In the genomic region with DNA sequence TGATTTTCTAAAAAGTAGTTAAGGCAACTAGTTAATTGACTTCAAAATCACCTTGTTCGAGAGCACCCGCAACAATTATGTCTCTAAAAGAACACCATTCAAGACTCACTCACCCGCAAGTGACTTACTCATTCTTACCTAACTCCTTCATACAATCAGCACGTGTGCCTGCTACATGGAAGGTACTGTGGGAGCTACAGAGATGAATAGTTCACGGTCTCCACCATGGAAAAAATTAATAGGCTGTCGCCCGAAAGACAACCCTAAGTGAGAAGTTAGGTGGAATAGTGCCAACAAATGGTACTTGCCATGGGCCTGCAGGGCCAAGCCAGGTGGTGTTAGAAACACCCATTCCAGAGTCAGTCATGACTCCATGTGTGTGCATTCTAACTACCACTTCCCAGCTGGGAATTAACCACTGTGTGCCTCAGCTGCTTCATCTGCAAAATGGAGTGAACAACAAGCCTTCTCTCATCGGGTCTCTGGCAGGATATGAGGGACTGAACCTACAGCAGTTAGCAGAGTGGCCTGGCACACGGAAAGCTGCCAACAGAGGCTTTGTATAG, we compare ENCODE assay signal across 23 cellular contexts. TPM values are rescaled to one million over a fixed set of nuclear protein-coding genes. Genes with fewer than 3 reads are reported as not detected.
DNase-seq lines count a peak whose midpoint lies in the region; ATAC-seq and TF ChIP-seq lines count a peak whose summit lies in the region.
"Had no signal": no experiment of that assay in that cellular context is flagged by ENCODE, and none has a peak within 500 bp of the region (broad histone marks: within the 10 kb centered on the region; RNA-seq: fewer than 3 reads in every experiment).

No MANE protein-coding gene starts in this region.

- DNase-seq in activated naive CD4-positive, alpha-beta T cell treated with anti-CD3 and anti-CD28 coated beads for 36 hours, result peak; percentile 64
- DNase-seq in activated naive CD4-positive, alpha-beta T cell (lab: John Stamatoyannopoulos, UW), result no peak
- no peak for DNase-seq in activated T-helper 1 cell treated with anti-CD3 and anti-CD28 coated beads, Interleukin-12 subunit alpha, Interleukin-12 subunit beta, Interleukin-2, Interleukin-4 antibody, amounts not matched to agents 30 ng/mL and 10 ng/mL and 1 ng/mL, durations not matched to agents 14 hours and 24 hours and 36 hours (ENCODE audit: low spot score)
- DNase-seq in naive thymus-derived CD4-positive, alpha-beta T cell, result no peak
- DNase-seq in stimulated activated effector memory CD8-positive, alpha-beta T cell treated with anti-CD3 and anti-CD28 coated beads, Interleukin-12 subunit alpha, Interleukin-12 subunit beta, amount 100 ng/mL, for 72 hours (ENCODE audit: low spot score in 2 of 2), result no peak
- DNase-seq in MG63 (no peak), testis (no peak), Kasumi-1 (lab: John Stamatoyannopoulos, UW) (no peak)
- DNase-seq: brain microvascular endothelial cell, EL, H9, head of caudate nucleus, KBM-7, left colon, NCI-H1436 treated with DMSO at 0.1 percent for 48 hours, NCI-H510A treated with DMSO at 0.1 percent for 48 hours, SHP77 treated with DMSO at 0.1 percent for 48 hours, SW 1271 had no signal

- peak overlapping the region; percentile 68 for H3K27ac Mint-ChIP-seq in activated naive CD4-positive, alpha-beta T cell treated with anti-CD3 and anti-CD28 coated beads for 36 hours
- H3K27ac Mint-ChIP-seq in activated T-helper 1 cell treated with anti-CD3 and anti-CD28 coated beads, Interleukin-12 subunit alpha, Interleukin-12 subunit beta, Interleukin-2, Interleukin-4 antibody, amounts not matched to agents 30 ng/mL and 10 ng/mL and 1 ng/mL, durations not matched to agents 14 hours and 24 hours and 36 hours, result peak overlapping the region; percentile 88
- H3K27ac Mint-ChIP-seq in naive thymus-derived CD4-positive, alpha-beta T cell, result peak overlapping the region in 5 of 9 donors; percentile 3 to 76 (median 47)
- peak overlapping the region; percentile 2 for H3K27ac Mint-ChIP-seq in stimulated activated effector memory CD8-positive, alpha-beta T cell treated with anti-CD3 and anti-CD28 coated beads, Interleukin-12 subunit alpha, Interleukin-12 subunit beta, amount 100 ng/mL, for 72 hours
- H3K27ac Mint-ChIP-seq: memory B cell, type B pancreatic cell had no signal

- H3K4me3 Mint-ChIP-seq in activated naive CD4-positive, alpha-beta T cell treated with anti-CD3 and anti-CD28 coated beads for 36 hours, result no peak overlapping the region
- peak overlapping the region; percentile 55 for H3K4me3 Mint-ChIP-seq in activated T-helper 1 cell treated with anti-CD3 and anti-CD28 coated beads, Interleukin-12 subunit alpha, Interleukin-12 subunit beta, Interleukin-2, Interleukin-4 antibody, amounts not matched to agents 30 ng/mL and 10 ng/mL and 1 ng/mL, durations not matched to agents 14 hours and 24 hours and 36 hours
- H3K4me3 Mint-ChIP-seq in naive thymus-derived CD4-positive, alpha-beta T cell, result peak overlapping the region in 4 of 10 donors; percentile 2 to 43 (median 19)
- peak overlapping the region; percentile 9 for H3K4me3 Mint-ChIP-seq in stimulated activated effector memory CD8-positive, alpha-beta T cell treated with anti-CD3 and anti-CD28 coated beads, Interleukin-12 subunit alpha, Interleukin-12 subunit beta, amount 100 ng/mL, for 72 hours
- H3K4me3 Mint-ChIP-seq: H9, memory B cell had no signal

- POLR2A ChIA-PET in naive thymus-derived CD4-positive, alpha-beta T cell (lab: Charles Lee), result interaction anchor here (1.5 kb wide), 1 partner anchor 9 kb away, joined by 4 read pairs; no protein-coding TSS in a partner anchor

- peaks cover 67% of the 10 kb centered on the region for H3K36me3 Mint-ChIP-seq in activated naive CD4-positive, alpha-beta T cell treated with anti-CD3 and anti-CD28 coated beads for 36 hours (ENCODE audit: low read depth)
- H3K36me3 Mint-ChIP-seq in activated T-helper 1 cell treated with anti-CD3 and anti-CD28 coated beads, Interleukin-12 subunit alpha, Interleukin-12 subunit beta, Interleukin-2, Interleukin-4 antibody, amounts not matched to agents 30 ng/mL and 10 ng/mL and 1 ng/mL, durations not matched to agents 14 hours and 24 hours and 36 hours (ENCODE audit: low read depth), result peaks cover 80% of the 10 kb centered on the region
- H3K36me3 Mint-ChIP-seq in naive thymus-derived CD4-positive, alpha-beta T cell, result peaks cover 20 to 64% (median 50%) of the 10 kb centered on the region in 5 donors
- peaks cover 90% of the 10 kb centered on the region for H3K36me3 Mint-ChIP-seq in stimulated activated effector memory CD8-positive, alpha-beta T cell treated with anti-CD3 and anti-CD28 coated beads, Interleukin-12 subunit alpha, Interleukin-12 subunit beta, amount 100 ng/mL, for 72 hours

- no peak for ATAC-seq in naive thymus-derived CD4-positive, alpha-beta T cell
- ATAC-seq in stimulated activated effector memory CD8-positive, alpha-beta T cell treated with anti-CD3 and anti-CD28 coated beads, Interleukin-12 subunit alpha, Interleukin-12 subunit beta, amount 100 ng/mL, for 72 hours, result peak; percentile 77
- ATAC-seq: left colon, Panc1 had no signal

- peaks cover 69% of the 10 kb centered on the region for H3K4me1 Mint-ChIP-seq in activated naive CD4-positive, alpha-beta T cell treated with anti-CD3 and anti-CD28 coated beads for 36 hours (ENCODE audit: low read depth)
- H3K4me1 Mint-ChIP-seq in activated T-helper 1 cell treated with anti-CD3 and anti-CD28 coated beads, Interleukin-12 subunit alpha, Interleukin-12 subunit beta, Interleukin-2, Interleukin-4 antibody, amounts not matched to agents 30 ng/mL and 10 ng/mL and 1 ng/mL, durations not matched to agents 14 hours and 24 hours and 36 hours (ENCODE audit: low read depth), result peaks cover 83% of the 10 kb centered on the region
- peaks cover 49 to 95% (median 82%) of the 10 kb centered on the region in 7 donors for H3K4me1 Mint-ChIP-seq in naive thymus-derived CD4-positive, alpha-beta T cell
- peaks cover 81% of the 10 kb centered on the region for H3K4me1 Mint-ChIP-seq in stimulated activated effector memory CD8-positive, alpha-beta T cell treated with anti-CD3 and anti-CD28 coated beads, Interleukin-12 subunit alpha, Interleukin-12 subunit beta, amount 100 ng/mL, for 72 hours

- no peak overlapping the region for H3K27ac ChIP-seq in naive thymus-derived CD4-positive, alpha-beta T cell (ENCODE audit: low read depth, low read length)
- H3K27ac ChIP-seq in testis, result no peak overlapping the region
- H3K27ac ChIP-seq: brain microvascular endothelial cell, epithelial cell of prostate had no signal

- no peaks in the 10 kb centered on the region for H3K27me3 Mint-ChIP-seq in activated naive CD4-positive, alpha-beta T cell treated with anti-CD3 and anti-CD28 coated beads for 36 hours (ENCODE audit: low read depth)
- no peaks in the 10 kb centered on the region for H3K27me3 Mint-ChIP-seq in activated T-helper 1 cell treated with anti-CD3 and anti-CD28 coated beads, Interleukin-12 subunit alpha, Interleukin-12 subunit beta, Interleukin-2, Interleukin-4 antibody, amounts not matched to agents 30 ng/mL and 10 ng/mL and 1 ng/mL, durations not matched to agents 14 hours and 24 hours and 36 hours (ENCODE audit: insufficient read depth)
- no peaks in the 10 kb centered on the region for H3K27me3 Mint-ChIP-seq in naive thymus-derived CD4-positive, alpha-beta T cell
- H3K27me3 Mint-ChIP-seq: memory B cell, type B pancreatic cell had no signal

- no peaks in the 10 kb centered on the region for H3K27me3 ChIP-seq in naive thymus-derived CD4-positive, alpha-beta T cell (ENCODE audit: control insufficient read depth in 2 of 2, insufficient read depth in 2 of 2, low read length in 2 of 2)
- H3K27me3 ChIP-seq in MG63 (no peaks in the 10 kb centered on the region), testis (no peaks in the 10 kb centered on the region)
- H3K27me3 ChIP-seq: brain microvascular endothelial cell had no signal

- 92 to 96% methylated on average over 9 of the region's 9 CpGs for WGBS in testis, 2 donors

- H3K36me3 ChIP-seq in naive thymus-derived CD4-positive, alpha-beta T cell (ENCODE audit: control insufficient read depth in 2 of 3, insufficient read depth in 3 of 3, low read length in 3 of 3), result peaks cover 5 to 81% (median 12%) of the 10 kb centered on the region in 3 experiments
- H3K36me3 ChIP-seq in MG63 (no peaks in the 10 kb centered on the region), testis (ENCODE audit: low read depth, missing control alignments) (no peaks in the 10 kb centered on the region)

- TF ChIP-seq CTCF in testis (IDR thresholded peaks at IDR 0.05), result no peak

- CTCF ChIA-PET in activated naive CD4-positive, alpha-beta T cell treated with anti-CD3 and anti-CD28 coated beads for 36 hours (lab: Charles Lee), result no interaction called here
- CTCF ChIA-PET in naive thymus-derived CD4-positive, alpha-beta T cell (lab: Charles Lee), result no interaction called here

- no peak for TF ChIP-seq POLR2A in testis (IDR thresholded peaks at IDR 0.05)

- intact Hi-C loops in activated naive CD4-positive, alpha-beta T cell treated with anti-CD3 and anti-CD28 coated beads for 36 hours (cut with micrococcal nuclease), result loop anchor here (1.0 kb wide), 3 partner anchors 8 to 112 kb away; no protein-coding TSS in a partner anchor
- intact Hi-C loops in activated T-helper 1 cell treated with anti-CD3 and anti-CD28 coated beads, Interleukin-12 subunit alpha, Interleukin-12 subunit beta, Interleukin-2, Interleukin-4 antibody, amounts not matched to agents 30 ng/mL and 10 ng/mL and 1 ng/mL, durations not matched to agents 14 hours and 24 hours and 36 hours (cut with micrococcal nuclease), result loop anchor here (1.0 to 2.0 kb wide), 3 partner anchors 8 to 198 kb away; a partner anchor contains a TSS
- intact Hi-C loops in naive thymus-derived CD4-positive, alpha-beta T cell (cut with micrococcal nuclease), result no loop called here
- intact Hi-C loops in testis (cut with DNase I; ENCODE audit: low total_unique reads), result no loop called here

- no peaks in the 10 kb centered on the region for H3K9me3 ChIP-seq in naive thymus-derived CD4-positive, alpha-beta T cell (ENCODE audit: control insufficient read depth in 2 of 3, low read length in 3 of 3)
- no peaks in the 10 kb centered on the region for H3K9me3 ChIP-seq in MG63
- no peaks in the 10 kb centered on the region for H3K9me3 ChIP-seq in testis

- H3K9me3 Mint-ChIP-seq in activated naive CD4-positive, alpha-beta T cell treated with anti-CD3 and anti-CD28 coated beads for 36 hours, result no peaks in the 10 kb centered on the region
- H3K9me3 Mint-ChIP-seq in activated T-helper 1 cell treated with anti-CD3 and anti-CD28 coated beads, Interleukin-12 subunit alpha, Interleukin-12 subunit beta, Interleukin-2, Interleukin-4 antibody, amounts not matched to agents 30 ng/mL and 10 ng/mL and 1 ng/mL, durations not matched to agents 14 hours and 24 hours and 36 hours, result no peaks in the 10 kb centered on the region
- no peaks in the 10 kb centered on the region for H3K9me3 Mint-ChIP-seq in naive thymus-derived CD4-positive, alpha-beta T cell
- H3K9me3 Mint-ChIP-seq in stimulated activated effector memory CD8-positive, alpha-beta T cell treated with anti-CD3 and anti-CD28 coated beads, Interleukin-12 subunit alpha, Interleukin-12 subunit beta, amount 100 ng/mL, for 72 hours, result no peaks in the 10 kb centered on the region
- H3K9me3 Mint-ChIP-seq: H9, memory B cell, type B pancreatic cell had no signal

- H3K4me1 ChIP-seq in naive thymus-derived CD4-positive, alpha-beta T cell (ENCODE audit: control insufficient read depth in 2 of 2, insufficient read depth in 2 of 2, low read length in 2 of 2), result peaks cover 11 to 13% of the 10 kb centered on the region in 2 donors
- H3K4me1 ChIP-seq in testis, result peaks cover 56% of the 10 kb centered on the region

- no peak overlapping the region for H3K4me3 ChIP-seq in naive thymus-derived CD4-positive, alpha-beta T cell (ENCODE audit: low read length)
- H3K4me3 ChIP-seq in MG63 (no peak overlapping the region), testis (no peak overlapping the region)
- H3K4me3 ChIP-seq: smooth muscle cell had no signal

RNA-seq across cellular contexts. Expression of a gene that starts 7.1 kb away (rescaled TPM):
- total RNA-seq in activated naive CD4-positive, alpha-beta T cell treated with anti-CD3 and anti-CD28 coated beads for 36 hours, result 10 to 100 TPM; 55.0 to 58.3 TPM
- total RNA-seq in activated T-helper 1 cell treated with anti-CD3 and anti-CD28 coated beads, Interleukin-12 subunit alpha, Interleukin-12 subunit beta, Interleukin-2, Interleukin-4 antibody, amounts not matched to agents 30 ng/mL and 10 ng/mL and 1 ng/mL, durations not matched to agents 14 hours and 24 hours and 36 hours, result 98.0 and 110 TPM in 2 replicates
- total RNA-seq in naive thymus-derived CD4-positive, alpha-beta T cell, result 100 to 1,000 TPM in 2 of 5 experiments, 10 to 100 TPM in 3; 69.4 to 124 (median 98.1) TPM
- polyA plus RNA-seq in naive thymus-derived CD4-positive, alpha-beta T cell, result 10 to 100 TPM; 19.4 to 21.3 TPM
- 15.9 and 40.6 TPM in 2 replicates for total RNA-seq in MG63 (2014; rRNA removed; shearing (Covaris generic); ENCODE audit: low replicate concordance)
- total RNA-seq in testis, result 10 to 100 TPM; 91.6 to 99.0 TPM
- polyA plus RNA-seq in testis (ENCODE audit: insufficient read depth, low read depth, low replicate concordance), result 88.8 TPM

Comparison
In these comparisons a context has a peak if more than half of its experiments do, and no peak if none do; other contexts are left out.
1. H3K27ac Mint-ChIP-seq: peak in every context shown above with its lines; median percentile 88 in activated T-helper 1 cell treated with anti-CD3 and anti-CD28 coated beads, Interleukin-12 subunit alpha, Interleukin-12 subunit beta, Interleukin-2, Interleukin-4 antibody, amounts not matched to agents 30 ng/mL and 10 ng/mL and 1 ng/mL, durations not matched to agents 14 hours and 24 hours and 36 hours; 68 in activated naive CD4-positive, alpha-beta T cell treated with anti-CD3 and anti-CD28 coated beads for 36 hours; 47 in naive thymus-derived CD4-positive, alpha-beta T cell; 2 in stimulated activated effector memory CD8-positive, alpha-beta T cell treated with anti-CD3 and anti-CD28 coated beads, Interleukin-12 subunit alpha, Interleukin-12 subunit beta, amount 100 ng/mL, for 72 hours.
2. intact Hi-C loops: an anchor here in activated naive CD4-positive, alpha-beta T cell treated with anti-CD3 and anti-CD28 coated beads for 36 hours (1.0 kb wide) and activated T-helper 1 cell treated with anti-CD3 and anti-CD28 coated beads, Interleukin-12 subunit alpha, Interleukin-12 subunit beta, Interleukin-2, Interleukin-4 antibody, amounts not matched to agents 30 ng/mL and 10 ng/mL and 1 ng/mL, durations not matched to agents 14 hours and 24 hours and 36 hours (1.0 to 2.0 kb wide); none called in naive thymus-derived CD4-positive, alpha-beta T cell and testis.